2 cellular contexts compared by ENCODE assay signal in the genomic region with DNA sequence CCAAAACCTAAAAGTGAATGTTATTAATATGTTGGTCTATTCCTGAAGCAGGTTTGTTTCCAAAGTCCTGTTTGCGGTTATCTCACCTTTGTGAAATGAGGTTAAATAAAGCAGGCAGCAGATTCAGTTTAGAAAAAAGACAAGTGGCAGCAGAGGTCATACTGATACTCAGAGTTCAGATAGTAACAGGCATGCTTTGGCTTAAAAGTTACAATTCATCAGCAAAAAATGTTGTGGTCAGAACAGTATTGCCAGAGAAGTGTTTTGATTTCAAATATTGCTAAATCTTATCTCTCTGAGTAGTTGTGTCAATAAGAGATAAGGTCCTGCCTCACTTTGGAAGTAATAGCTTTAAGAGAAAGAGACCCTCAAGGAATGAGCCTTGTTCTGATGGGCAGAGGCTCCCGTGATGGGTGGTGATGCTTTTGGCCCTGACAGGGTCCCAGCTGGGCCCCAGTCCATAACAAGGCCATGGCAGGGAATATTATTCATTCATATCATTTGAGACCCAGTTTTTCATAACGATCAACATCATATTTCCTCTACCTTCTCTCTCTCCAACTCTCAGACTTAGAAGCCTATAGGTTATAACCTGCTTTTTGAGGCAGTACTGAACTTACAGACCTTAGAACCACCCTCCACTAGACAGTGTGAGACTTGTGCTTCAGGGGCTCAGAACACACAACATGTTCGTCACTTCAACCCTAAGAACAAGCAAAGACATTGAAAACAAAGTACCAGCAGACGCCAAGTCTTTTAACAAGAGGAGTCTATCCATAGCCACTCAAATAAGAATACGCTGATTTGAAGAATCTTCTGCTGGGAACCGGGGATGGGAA.
TF ChIP-seq lines count a peak whose summit lies in the region.

No MANE protein-coding gene starts in this region.

TF ChIP-seq in K562, 482 proteins besides CTCF, POLR2A, EP300 and RAD21 (continued from another document):
- TF ChIP-seq, protein P1, sequence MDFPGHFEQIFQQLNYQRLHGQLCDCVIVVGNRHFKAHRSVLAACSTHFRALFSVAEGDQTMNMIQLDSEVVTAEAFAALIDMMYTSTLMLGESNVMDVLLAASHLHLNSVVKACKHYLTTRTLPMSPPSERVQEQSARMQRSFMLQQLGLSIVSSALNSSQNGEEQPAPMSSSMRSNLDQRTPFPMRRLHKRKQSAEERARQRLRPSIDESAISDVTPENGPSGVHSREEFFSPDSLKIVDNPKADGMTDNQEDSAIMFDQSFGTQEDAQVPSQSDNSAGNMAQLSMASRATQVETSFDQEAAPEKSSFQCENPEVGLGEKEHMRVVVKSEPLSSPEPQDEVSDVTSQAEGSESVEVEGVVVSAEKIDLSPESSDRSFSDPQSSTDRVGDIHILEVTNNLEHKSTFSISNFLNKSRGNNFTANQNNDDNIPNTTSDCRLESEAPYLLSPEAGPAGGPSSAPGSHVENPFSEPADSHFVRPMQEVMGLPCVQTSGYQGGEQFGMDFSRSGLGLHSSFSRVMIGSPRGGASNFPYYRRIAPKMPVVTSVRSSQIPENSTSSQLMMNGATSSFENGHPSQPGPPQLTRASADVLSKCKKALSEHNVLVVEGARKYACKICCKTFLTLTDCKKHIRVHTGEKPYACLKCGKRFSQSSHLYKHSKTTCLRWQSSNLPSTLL (IDR thresholded peaks at IDR 0.05): no peak
- no peak for TF ChIP-seq POLR2AphosphoS2 (IDR thresholded peaks at IDR 0.05; ENCODE audit: low read length)
- TF ChIP-seq, protein P2, sequence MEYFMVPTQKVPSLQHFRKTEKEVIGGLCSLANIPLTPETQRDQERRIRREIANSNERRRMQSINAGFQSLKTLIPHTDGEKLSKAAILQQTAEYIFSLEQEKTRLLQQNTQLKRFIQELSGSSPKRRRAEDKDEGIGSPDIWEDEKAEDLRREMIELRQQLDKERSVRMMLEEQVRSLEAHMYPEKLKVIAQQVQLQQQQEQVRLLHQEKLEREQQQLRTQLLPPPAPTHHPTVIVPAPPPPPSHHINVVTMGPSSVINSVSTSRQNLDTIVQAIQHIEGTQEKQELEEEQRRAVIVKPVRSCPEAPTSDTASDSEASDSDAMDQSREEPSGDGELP (CRISPR knock-in tag; IDR thresholded peaks at IDR 0.05; ENCODE audit: borderline replicate concordance): no peak

TF ChIP-seq in HepG2, 621 proteins besides CTCF, POLR2A, EP300 and RAD21 (continued from another document and continues in another):
- TF ChIP-seq, protein P3, sequence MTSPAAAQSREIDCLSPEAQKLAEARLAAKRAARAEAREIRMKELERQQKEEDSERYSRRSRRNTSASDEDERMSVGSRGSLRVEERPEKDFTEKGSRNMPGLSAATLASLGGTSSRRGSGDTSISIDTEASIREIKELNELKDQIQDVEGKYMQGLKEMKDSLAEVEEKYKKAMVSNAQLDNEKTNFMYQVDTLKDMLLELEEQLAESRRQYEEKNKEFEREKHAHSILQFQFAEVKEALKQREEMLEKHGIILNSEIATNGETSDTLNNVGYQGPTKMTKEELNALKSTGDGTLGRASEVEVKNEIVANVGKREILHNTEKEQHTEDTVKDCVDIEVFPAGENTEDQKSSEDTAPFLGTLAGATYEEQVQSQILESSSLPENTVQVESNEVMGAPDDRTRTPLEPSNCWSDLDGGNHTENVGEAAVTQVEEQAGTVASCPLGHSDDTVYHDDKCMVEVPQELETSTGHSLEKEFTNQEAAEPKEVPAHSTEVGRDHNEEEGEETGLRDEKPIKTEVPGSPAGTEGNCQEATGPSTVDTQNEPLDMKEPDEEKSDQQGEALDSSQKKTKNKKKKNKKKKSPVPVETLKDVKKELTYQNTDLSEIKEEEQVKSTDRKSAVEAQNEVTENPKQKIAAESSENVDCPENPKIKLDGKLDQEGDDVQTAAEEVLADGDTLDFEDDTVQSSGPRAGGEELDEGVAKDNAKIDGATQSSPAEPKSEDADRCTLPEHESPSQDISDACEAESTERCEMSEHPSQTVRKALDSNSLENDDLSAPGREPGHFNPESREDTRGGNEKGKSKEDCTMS (CRISPR knock-in tag; conservative IDR thresholded peaks at IDR 0.05): no peak
- TF ChIP-seq, protein P4, sequence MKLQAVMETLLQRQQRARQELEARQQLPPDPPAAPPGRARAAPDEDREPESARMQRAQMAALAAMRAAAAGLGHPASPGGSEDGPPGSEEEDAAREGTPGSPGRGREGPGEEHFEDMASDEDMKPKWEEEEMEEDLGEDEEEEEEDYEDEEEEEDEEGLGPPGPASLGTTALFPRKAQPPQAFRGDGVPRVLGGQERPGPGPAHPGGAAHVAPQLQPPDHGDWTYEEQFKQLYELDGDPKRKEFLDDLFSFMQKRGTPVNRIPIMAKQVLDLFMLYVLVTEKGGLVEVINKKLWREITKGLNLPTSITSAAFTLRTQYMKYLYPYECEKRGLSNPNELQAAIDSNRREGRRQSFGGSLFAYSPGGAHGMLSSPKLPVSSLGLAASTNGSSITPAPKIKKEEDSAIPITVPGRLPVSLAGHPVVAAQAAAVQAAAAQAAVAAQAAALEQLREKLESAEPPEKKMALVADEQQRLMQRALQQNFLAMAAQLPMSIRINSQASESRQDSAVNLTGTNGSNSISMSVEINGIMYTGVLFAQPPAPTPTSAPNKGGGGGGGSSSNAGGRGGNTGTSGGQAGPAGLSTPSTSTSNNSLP (IDR thresholded peaks at IDR 0.05; ENCODE audit: low read depth, low read length): peak; percentile 61
- TF ChIP-seq GATAD2A (CRISPR knock-in tag; IDR thresholded peaks at IDR 0.05) (peak; percentile 79), TAF15 (IDR thresholded peaks at IDR 0.05; ENCODE audit: low read depth, low read length, poor library complexity, severe bottlenecking) (no peak), ZNF674 (CRISPR knock-in tag; IDR thresholded peaks at IDR 0.05; ENCODE audit: low read depth) (no peak), REL (CRISPR knock-in tag; conservative IDR thresholded peaks at IDR 0.05) (no peak), NFIB (CRISPR knock-in tag; IDR thresholded peaks at IDR 0.05; ENCODE audit: borderline replicate concordance) (no peak), NFKB2 (CRISPR knock-in tag; IDR thresholded peaks at IDR 0.05; ENCODE audit: borderline replicate concordance) (no peak), ZNF335 (CRISPR knock-in tag; IDR thresholded peaks at IDR 0.05) (no peak), SYNCRIP (IDR thresholded peaks at IDR 0.05; ENCODE audit: insufficient read depth, low read depth, low read length) (no peak), ISL2 (CRISPR knock-in tag; IDR thresholded peaks at IDR 0.05) (peak; percentile 91), PLRG1 (conservative IDR thresholded peaks at IDR 0.05) (no peak), ZNF615 (CRISPR knock-in tag; IDR thresholded peaks at IDR 0.05; ENCODE audit: borderline replicate concordance) (no peak), TARDBP (CRISPR knock-in tag; IDR thresholded peaks at IDR 0.05) (0 out of 2 replicates have a peak, but pooled peaks have one; percentile 31), SRF (IDR thresholded peaks at IDR 0.05; ENCODE audit: low read depth, low read length) (no peak), CENPX (CRISPR knock-in tag; IDR thresholded peaks at IDR 0.05) (no peak), ZNF501 (CRISPR knock-in tag; IDR thresholded peaks at IDR 0.05) (no peak), KAT8 (CRISPR knock-in tag; IDR thresholded peaks at IDR 0.05) (peak; percentile 38; the same call in 1 of the 2 replicates), GATA4 (IDR thresholded peaks at IDR 0.05; ENCODE audit: borderline replicate concordance, low read depth) (peak; percentile 98), XRCC5 (optimal IDR thresholded peaks at IDR 0.05; ENCODE audit: low read length) (no peak), CBFB (CRISPR knock-in tag; IDR thresholded peaks at IDR 0.05) (peak; percentile 100), ZNF367 (CRISPR knock-in tag; IDR thresholded peaks at IDR 0.05; ENCODE audit: borderline replicate concordance) (no peak), CEBPG (CRISPR knock-in tag; IDR thresholded peaks at IDR 0.05) (peak; percentile 56)
- TF ChIP-seq, protein P5, sequence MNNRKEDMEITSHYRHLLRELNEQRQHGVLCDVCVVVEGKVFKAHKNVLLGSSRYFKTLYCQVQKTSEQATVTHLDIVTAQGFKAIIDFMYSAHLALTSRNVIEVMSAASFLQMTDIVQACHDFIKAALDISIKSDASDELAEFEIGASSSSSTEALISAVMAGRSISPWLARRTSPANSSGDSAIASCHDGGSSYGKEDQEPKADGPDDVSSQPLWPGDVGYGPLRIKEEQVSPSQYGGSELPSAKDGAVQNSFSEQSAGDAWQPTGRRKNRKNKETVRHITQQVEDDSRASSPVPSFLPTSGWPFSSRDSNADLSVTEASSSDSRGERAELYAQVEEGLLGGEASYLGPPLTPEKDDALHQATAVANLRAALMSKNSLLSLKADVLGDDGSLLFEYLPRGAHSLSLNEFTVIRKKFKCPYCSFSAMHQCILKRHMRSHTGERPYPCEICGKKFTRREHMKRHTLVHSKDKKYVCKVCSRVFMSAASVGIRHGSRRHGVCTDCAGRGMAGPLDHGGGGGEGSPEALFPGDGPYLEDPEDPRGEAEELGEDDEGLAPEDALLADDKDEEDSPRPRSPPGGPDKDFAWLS (CRISPR knock-in tag; IDR thresholded peaks at IDR 0.05; ENCODE audit: borderline replicate concordance): no peak
- TF ChIP-seq, protein P6, sequence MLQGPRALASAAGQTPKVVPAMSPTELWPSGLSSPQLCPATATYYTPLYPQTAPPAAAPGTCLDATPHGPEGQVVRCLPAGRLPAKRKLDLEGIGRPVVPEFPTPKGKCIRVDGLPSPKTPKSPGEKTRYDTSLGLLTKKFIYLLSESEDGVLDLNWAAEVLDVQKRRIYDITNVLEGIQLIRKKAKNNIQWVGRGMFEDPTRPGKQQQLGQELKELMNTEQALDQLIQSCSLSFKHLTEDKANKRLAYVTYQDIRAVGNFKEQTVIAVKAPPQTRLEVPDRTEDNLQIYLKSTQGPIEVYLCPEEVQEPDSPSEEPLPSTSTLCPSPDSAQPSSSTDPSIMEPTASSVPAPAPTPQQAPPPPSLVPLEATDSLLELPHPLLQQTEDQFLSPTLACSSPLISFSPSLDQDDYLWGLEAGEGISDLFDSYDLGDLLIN (CRISPR knock-in tag; IDR thresholded peaks at IDR 0.05; ENCODE audit: borderline replicate concordance): no peak
- TF ChIP-seq, protein P7, sequence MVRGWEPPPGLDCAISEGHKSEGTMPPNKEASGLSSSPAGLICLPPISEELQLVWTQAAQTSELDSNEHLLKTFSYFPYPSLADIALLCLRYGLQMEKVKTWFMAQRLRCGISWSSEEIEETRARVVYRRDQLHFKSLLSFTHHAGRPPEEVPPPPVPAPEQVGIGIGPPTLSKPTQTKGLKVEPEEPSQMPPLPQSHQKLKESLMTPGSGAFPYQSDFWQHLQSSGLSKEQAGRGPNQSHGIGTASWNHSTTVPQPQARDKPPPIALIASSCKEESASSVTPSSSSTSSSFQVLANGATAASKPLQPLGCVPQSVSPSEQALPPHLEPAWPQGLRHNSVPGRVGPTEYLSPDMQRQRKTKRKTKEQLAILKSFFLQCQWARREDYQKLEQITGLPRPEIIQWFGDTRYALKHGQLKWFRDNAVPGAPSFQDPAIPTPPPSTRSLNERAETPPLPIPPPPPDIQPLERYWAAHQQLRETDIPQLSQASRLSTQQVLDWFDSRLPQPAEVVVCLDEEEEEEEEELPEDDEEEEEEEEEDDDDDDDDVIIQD (CRISPR knock-in tag; IDR thresholded peaks at IDR 0.05; ENCODE audit: low read depth): 0 out of 2 replicates have a peak, but pooled peaks have one; percentile 40
- TF ChIP-seq, protein P8, sequence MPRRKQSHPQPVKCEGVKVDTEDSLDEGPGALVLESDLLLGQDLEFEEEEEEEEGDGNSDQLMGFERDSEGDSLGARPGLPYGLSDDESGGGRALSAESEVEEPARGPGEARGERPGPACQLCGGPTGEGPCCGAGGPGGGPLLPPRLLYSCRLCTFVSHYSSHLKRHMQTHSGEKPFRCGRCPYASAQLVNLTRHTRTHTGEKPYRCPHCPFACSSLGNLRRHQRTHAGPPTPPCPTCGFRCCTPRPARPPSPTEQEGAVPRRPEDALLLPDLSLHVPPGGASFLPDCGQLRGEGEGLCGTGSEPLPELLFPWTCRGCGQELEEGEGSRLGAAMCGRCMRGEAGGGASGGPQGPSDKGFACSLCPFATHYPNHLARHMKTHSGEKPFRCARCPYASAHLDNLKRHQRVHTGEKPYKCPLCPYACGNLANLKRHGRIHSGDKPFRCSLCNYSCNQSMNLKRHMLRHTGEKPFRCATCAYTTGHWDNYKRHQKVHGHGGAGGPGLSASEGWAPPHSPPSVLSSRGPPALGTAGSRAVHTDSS (CRISPR knock-in tag; conservative IDR thresholded peaks at IDR 0.05): no peak
- TF ChIP-seq, protein P9, sequence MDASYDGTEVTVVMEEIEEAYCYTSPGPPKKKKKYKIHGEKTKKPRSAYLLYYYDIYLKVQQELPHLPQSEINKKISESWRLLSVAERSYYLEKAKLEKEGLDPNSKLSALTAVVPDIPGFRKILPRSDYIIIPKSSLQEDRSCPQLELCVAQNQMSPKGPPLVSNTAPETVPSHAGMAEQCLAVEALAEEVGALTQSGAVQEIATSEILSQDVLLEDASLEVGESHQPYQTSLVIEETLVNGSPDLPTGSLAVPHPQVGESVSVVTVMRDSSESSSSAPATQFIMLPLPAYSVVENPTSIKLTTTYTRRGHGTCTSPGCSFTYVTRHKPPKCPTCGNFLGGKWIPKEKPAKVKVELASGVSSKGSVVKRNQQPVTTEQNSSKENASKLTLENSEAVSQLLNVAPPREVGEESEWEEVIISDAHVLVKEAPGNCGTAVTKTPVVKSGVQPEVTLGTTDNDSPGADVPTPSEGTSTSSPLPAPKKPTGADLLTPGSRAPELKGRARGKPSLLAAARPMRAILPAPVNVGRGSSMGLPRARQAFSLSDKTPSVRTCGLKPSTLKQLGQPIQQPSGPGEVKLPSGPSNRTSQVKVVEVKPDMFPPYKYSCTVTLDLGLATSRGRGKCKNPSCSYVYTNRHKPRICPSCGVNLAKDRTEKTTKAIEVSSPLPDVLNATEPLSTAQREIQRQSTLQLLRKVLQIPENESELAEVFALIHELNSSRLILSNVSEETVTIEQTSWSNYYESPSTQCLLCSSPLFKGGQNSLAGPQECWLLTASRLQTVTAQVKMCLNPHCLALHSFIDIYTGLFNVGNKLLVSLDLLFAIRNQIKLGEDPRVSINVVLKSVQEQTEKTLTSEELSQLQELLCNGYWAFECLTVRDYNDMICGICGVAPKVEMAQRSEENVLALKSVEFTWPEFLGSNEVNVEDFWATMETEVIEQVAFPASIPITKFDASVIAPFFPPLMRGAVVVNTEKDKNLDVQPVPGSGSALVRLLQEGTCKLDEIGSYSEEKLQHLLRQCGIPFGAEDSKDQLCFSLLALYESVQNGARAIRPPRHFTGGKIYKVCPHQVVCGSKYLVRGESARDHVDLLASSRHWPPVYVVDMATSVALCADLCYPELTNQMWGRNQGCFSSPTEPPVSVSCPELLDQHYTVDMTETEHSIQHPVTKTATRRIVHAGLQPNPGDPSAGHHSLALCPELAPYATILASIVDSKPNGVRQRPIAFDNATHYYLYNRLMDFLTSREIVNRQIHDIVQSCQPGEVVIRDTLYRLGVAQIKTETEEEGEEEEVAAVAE (CRISPR knock-in tag; IDR thresholded peaks at IDR 0.05; ENCODE audit: borderline replicate concordance): no peak
- TF ChIP-seq, protein P10, sequence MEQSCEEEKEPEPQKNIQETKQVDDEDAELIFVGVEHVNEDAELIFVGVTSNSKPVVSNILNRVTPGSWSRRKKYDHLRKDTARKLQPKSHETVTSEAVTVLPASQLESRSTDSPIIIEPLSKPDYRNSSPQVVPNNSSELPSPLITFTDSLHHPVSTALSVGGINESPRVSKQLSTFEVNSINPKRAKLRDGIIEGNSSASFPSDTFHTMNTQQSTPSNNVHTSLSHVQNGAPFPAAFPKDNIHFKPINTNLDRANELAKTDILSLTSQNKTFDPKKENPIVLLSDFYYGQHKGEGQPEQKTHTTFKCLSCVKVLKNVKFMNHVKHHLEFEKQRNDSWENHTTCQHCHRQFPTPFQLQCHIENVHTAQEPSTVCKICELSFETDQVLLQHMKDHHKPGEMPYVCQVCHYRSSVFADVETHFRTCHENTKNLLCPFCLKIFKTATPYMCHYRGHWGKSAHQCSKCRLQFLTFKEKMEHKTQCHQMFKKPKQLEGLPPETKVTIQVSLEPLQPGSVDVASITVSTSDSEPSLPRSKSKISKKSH (CRISPR knock-in tag; IDR thresholded peaks at IDR 0.05; ENCODE audit: borderline replicate concordance): no peak
